35 cellular contexts compared by ENCODE assay signal in genomic region chrY:7419165-7419564, GRCh38.
"Had no signal": no experiment of that assay in that cellular context is flagged by ENCODE, and none has a peak within 500 bp of the region (broad histone marks: within the 10 kb centered on the region; RNA-seq: fewer than 3 reads in every experiment).

No MANE protein-coding gene starts in this region.

- H3K27me3 ChIP-seq: ascending aorta, breast epithelium, Peyer's patch, SJSA1 had no signal

- H3K4me3 Mint-ChIP-seq: activated CD4-positive, alpha-beta T cell treated with anti-CD3 and anti-CD28 coated beads, Interleukin-2, amount 10 ng/mL, durations not matched to agents 24 days and 14 days; activated CD8-positive, alpha-beta T cell treated with anti-CD3 and anti-CD28 coated beads for 36 hours; activated naive CD4-positive, alpha-beta T cell treated with anti-CD3 and anti-CD28 coated beads, Interleukin-2, amount 50 U/mL, for 24 hours; activated naive CD8-positive, alpha-beta T cell treated with anti-CD3 and anti-CD28 coated beads, Interleukin-2, amount 10 ng/mL, durations not matched to agents 7 days and 5 days; activated T-cell treated with anti-CD3 and anti-CD28 coated beads, Interleukin-2, amount 50 U/mL, for 72 hours; activated T-helper 17 cell treated with anti-CD3 and anti-CD28 coated beads, Interleukin-2, amount 50 U/mL, for 72 hours; T-helper 1 cell treated with Interleukin-12 subunit alpha and Interleukin-12 subunit beta and Interleukin-4 antibody, amounts not matched to agents 30 μg/mL and 1 μg/mL, for 36 hours; T-helper 2 cell treated with Interferon-gamma antibody and Interleukin-4, amounts not matched to agents 5 μg/mL and 100 μg/mL, for 36 hours had no signal

- DNase-seq: activated CD4-positive, alpha-beta T cell treated with anti-CD3 and anti-CD28 coated beads, Interleukin-2, amount 10 ng/mL, durations not matched to agents 24 days and 14 days; activated CD4-positive, alpha-beta T cell treated with anti-CD3 and anti-CD28 coated beads, Interleukin-2, amount 50 U/mL, for 4 hours; activated CD8-positive, alpha-beta T cell treated with anti-CD3 and anti-CD28 coated beads for 36 hours; activated effector memory CD4-positive, alpha-beta T cell treated with anti-CD3 and anti-CD28 coated beads, Interleukin-2, amount 50 U/mL, for 16 hours; activated naive CD4-positive, alpha-beta T cell; activated naive CD8-positive, alpha-beta T cell treated with anti-CD3 and anti-CD28 coated beads, Interleukin-2, amount 10 ng/mL, durations not matched to agents 7 days and 5 days; activated T-cell treated with anti-CD3 and anti-CD28 coated beads, Interleukin-2, amount 50 U/mL, for 1 hour; activated T-cell treated with anti-CD3 and anti-CD28 coated beads, Interleukin-2, amount 50 U/mL, for 72 hours; amygdala; Kasumi-1; KG1; MM.1S; MV-4-11; NCI-H1092; NCI-H146; NCI-H187; NCI-H2029 treated with DMSO at 0.1 percent for 48 hours; NCI-H2107; NCI-H2171; NCI-H510A; NCI-H526; NCI-H748 treated with DMSO at 0.1 percent for 48 hours; NK-92 treated with Interleukin-12 subunit alpha and Interleukin-12 subunit beta, amount 100 ng/mL, for 24 hours; PC-3; Peyer's patch; RPMI8226; SHP77 treated with DMSO at 0.1 percent for 48 hours; SK-N-SH had no signal

- H3K9ac ChIP-seq: SK-N-SH had no signal

- H3K4me2 ChIP-seq: SK-N-SH had no signal

- ATAC-seq: activated CD8-positive, alpha-beta T cell treated with anti-CD3 and anti-CD28 coated beads for 36 hours; activated T-cell treated with anti-CD3 and anti-CD28 coated beads, Interleukin-2, amount 50 U/mL, for 72 hours; activated T-helper 17 cell treated with anti-CD3 and anti-CD28 coated beads, Interleukin-2, amount 50 U/mL, for 72 hours; PC-3 had no signal

- H3K27me3 Mint-ChIP-seq: activated CD4-positive, alpha-beta T cell treated with anti-CD3 and anti-CD28 coated beads, Interleukin-2, amount 10 ng/mL, durations not matched to agents 24 days and 14 days; activated CD8-positive, alpha-beta T cell treated with anti-CD3 and anti-CD28 coated beads for 36 hours; activated naive CD4-positive, alpha-beta T cell treated with anti-CD3 and anti-CD28 coated beads, Interleukin-2, amount 50 U/mL, for 24 hours; activated naive CD8-positive, alpha-beta T cell treated with anti-CD3 and anti-CD28 coated beads, Interleukin-2, amount 10 ng/mL, durations not matched to agents 7 days and 5 days; activated T-helper 17 cell treated with anti-CD3 and anti-CD28 coated beads, Interleukin-2, amount 50 U/mL, for 72 hours had no signal

- H3K4me3 ChIP-seq: ascending aorta, breast epithelium, Peyer's patch, SJSA1 had no signal

- H3K9me3 ChIP-seq: ascending aorta, breast epithelium, Peyer's patch, SJSA1, SK-N-SH had no signal

- H3K36me3 Mint-ChIP-seq: activated naive CD4-positive, alpha-beta T cell treated with anti-CD3 and anti-CD28 coated beads, Interleukin-2, amount 50 U/mL, for 24 hours; activated naive CD8-positive, alpha-beta T cell treated with anti-CD3 and anti-CD28 coated beads, Interleukin-2, amount 10 ng/mL, durations not matched to agents 7 days and 5 days had no signal

- H3K9me3 Mint-ChIP-seq: activated CD4-positive, alpha-beta T cell treated with anti-CD3 and anti-CD28 coated beads, Interleukin-2, amount 10 ng/mL, durations not matched to agents 24 days and 14 days; activated CD8-positive, alpha-beta T cell treated with anti-CD3 and anti-CD28 coated beads for 36 hours; activated naive CD4-positive, alpha-beta T cell treated with anti-CD3 and anti-CD28 coated beads, Interleukin-2, amount 50 U/mL, for 24 hours; activated naive CD8-positive, alpha-beta T cell treated with anti-CD3 and anti-CD28 coated beads, Interleukin-2, amount 10 ng/mL, durations not matched to agents 7 days and 5 days; activated T-helper 17 cell treated with anti-CD3 and anti-CD28 coated beads, Interleukin-2, amount 50 U/mL, for 72 hours; T-helper 1 cell treated with Interleukin-12 subunit alpha and Interleukin-12 subunit beta and Interleukin-4 antibody, amounts not matched to agents 30 μg/mL and 1 μg/mL, for 36 hours; T-helper 2 cell treated with Interferon-gamma antibody and Interleukin-4, amounts not matched to agents 5 μg/mL and 100 μg/mL, for 36 hours had no signal

- H3K4me1 ChIP-seq: ascending aorta, breast epithelium, Peyer's patch, SJSA1 had no signal

- H3K36me3 ChIP-seq: ascending aorta, breast epithelium, Peyer's patch, SJSA1 had no signal

- H3K4me1 Mint-ChIP-seq: activated CD4-positive, alpha-beta T cell treated with anti-CD3 and anti-CD28 coated beads, Interleukin-2, amount 10 ng/mL, durations not matched to agents 24 days and 14 days; activated naive CD4-positive, alpha-beta T cell treated with anti-CD3 and anti-CD28 coated beads, Interleukin-2, amount 50 U/mL, for 24 hours; activated naive CD8-positive, alpha-beta T cell treated with anti-CD3 and anti-CD28 coated beads, Interleukin-2, amount 10 ng/mL, durations not matched to agents 7 days and 5 days; activated T-helper 17 cell treated with anti-CD3 and anti-CD28 coated beads, Interleukin-2, amount 50 U/mL, for 72 hours had no signal

- H3K27ac ChIP-seq: ascending aorta, breast epithelium, Peyer's patch, SJSA1 had no signal

- H3K27ac Mint-ChIP-seq: activated CD4-positive, alpha-beta T cell treated with anti-CD3 and anti-CD28 coated beads, Interleukin-2, amount 10 ng/mL, durations not matched to agents 24 days and 14 days; activated CD8-positive, alpha-beta T cell treated with anti-CD3 and anti-CD28 coated beads for 36 hours; activated naive CD8-positive, alpha-beta T cell treated with anti-CD3 and anti-CD28 coated beads, Interleukin-2, amount 10 ng/mL, durations not matched to agents 7 days and 5 days; activated T-cell treated with anti-CD3 and anti-CD28 coated beads, Interleukin-2, amount 50 U/mL, for 72 hours; activated T-helper 17 cell treated with anti-CD3 and anti-CD28 coated beads, Interleukin-2, amount 50 U/mL, for 72 hours; T-helper 1 cell treated with Interleukin-12 subunit alpha and Interleukin-12 subunit beta and Interleukin-4 antibody, amounts not matched to agents 30 μg/mL and 1 μg/mL, for 36 hours; T-helper 2 cell treated with Interferon-gamma antibody and Interleukin-4, amounts not matched to agents 5 μg/mL and 100 μg/mL, for 36 hours had no signal
